ENCODE assay signal across 1 cellular context in the genomic region with DNA sequence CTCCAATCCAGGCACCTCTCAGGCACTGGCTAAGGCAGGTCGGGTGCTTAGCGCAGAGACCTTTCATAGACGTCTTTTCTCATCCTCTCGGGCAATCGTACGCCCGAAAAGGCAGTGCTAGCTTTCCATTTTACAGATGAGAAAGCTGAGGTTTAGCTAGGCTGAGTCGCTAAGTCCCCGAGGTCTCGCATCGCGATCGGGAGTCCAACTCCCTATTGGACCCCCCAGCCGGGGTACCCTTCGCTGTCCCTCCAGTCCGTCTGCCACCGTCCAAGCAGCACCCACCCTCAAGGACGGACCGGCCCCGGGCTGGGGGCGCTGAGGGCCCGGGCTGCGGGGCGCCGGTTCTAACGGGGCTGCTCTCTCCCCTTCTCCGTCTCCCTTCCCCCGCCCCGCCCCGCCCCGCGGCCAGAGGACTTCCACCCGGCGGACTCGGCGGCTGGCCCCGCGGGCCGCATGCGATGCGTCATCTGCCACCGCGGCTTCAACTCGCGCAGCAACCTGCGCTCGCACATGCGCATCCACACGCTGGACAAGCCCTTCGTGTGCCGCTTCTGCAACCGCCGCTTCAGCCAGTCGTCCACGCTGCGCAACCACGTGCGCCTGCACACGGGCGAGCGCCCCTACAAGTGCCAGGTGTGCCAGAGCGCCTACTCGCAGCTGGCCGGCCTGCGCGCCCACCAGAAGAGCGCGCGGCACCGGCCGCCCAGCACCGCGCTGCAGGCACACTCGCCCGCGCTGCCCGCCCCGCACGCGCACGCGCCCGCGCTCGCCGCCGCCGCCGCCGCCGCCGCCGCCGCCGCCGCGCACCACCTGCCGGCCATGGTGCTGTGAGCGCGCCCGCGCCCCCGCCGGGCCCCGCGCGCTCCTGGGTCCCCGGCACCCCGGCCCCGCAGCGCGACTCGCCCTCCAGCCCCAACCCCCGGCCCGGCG.
TF ChIP-seq lines count a peak whose summit lies in the region.

No MANE protein-coding gene starts in this region.

TF ChIP-seq in HepG2, 621 proteins besides CTCF, POLR2A, EP300 and RAD21 (continued from another document and continues in another):
- TF ChIP-seq, protein P1, sequence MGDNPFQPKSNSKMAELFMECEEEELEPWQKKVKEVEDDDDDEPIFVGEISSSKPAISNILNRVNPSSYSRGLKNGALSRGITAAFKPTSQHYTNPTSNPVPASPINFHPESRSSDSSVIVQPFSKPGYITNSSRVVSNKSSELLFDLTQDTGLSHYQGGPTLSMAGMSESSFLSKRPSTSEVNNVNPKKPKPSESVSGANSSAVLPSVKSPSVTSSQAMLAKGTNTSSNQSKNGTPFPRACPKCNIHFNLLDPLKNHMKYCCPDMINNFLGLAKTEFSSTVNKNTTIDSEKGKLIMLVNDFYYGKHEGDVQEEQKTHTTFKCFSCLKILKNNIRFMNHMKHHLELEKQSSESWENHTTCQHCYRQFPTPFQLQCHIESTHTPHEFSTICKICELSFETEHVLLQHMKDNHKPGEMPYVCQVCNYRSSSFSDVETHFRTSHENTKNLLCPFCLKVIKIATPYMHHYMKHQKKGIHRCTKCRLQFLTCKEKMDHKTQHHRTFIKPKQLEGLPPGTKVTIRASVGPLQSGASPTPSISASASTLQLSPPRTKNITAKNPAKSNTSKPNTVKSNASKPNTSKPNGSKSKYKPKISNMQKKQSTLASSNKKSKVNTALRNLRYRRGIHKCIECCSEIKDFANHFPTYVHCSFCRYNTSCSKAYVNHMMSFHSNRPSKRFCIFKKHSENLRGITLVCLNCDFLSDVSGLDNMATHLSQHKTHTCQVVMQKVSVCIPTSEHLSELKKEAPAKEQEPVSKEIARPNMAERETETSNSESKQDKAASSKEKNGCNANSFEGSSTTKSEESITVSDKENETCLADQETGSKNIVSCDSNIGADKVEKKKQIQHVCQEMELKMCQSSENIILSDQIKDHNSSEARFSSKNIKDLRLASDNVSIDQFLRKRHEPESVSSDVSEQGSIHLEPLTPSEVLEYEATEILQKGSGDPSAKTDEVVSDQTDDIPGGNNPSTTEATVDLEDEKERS (CRISPR knock-in tag; IDR thresholded peaks at IDR 0.05), result 0 out of 2 replicates have a peak, but pooled peaks have one; percentile 34
- TF ChIP-seq ZNF512B (CRISPR knock-in tag; IDR thresholded peaks at IDR 0.05; ENCODE audit: borderline replicate concordance) (no peak), MYC (CRISPR knock-in tag; IDR thresholded peaks at IDR 0.05; ENCODE audit: borderline replicate concordance) (peak; percentile 94), ARNT2 (CRISPR knock-in tag; IDR thresholded peaks at IDR 0.05; ENCODE audit: low read depth) (peak; percentile 66; the same call in 1 of the 2 replicates), SP4 (CRISPR knock-in tag; IDR thresholded peaks at IDR 0.05) (no peak), GLI4 (CRISPR knock-in tag; IDR thresholded peaks at IDR 0.05; ENCODE audit: borderline replicate concordance) (no peak), NFYC (CRISPR knock-in tag; IDR thresholded peaks at IDR 0.05) (no peak), REXO4 (CRISPR knock-in tag; IDR thresholded peaks at IDR 0.05; ENCODE audit: borderline replicate concordance) (no peak), CBX1 (IDR thresholded peaks at IDR 0.05; ENCODE audit: low read depth) (no peak), HCFC1 (IDR thresholded peaks at IDR 0.05; ENCODE audit: low read depth, low read length) (no peak), ZNF331 (CRISPR knock-in tag; IDR thresholded peaks at IDR 0.05) (peak; percentile 77), ZNF549 (CRISPR knock-in tag; IDR thresholded peaks at IDR 0.05) (no peak), CENPX (CRISPR knock-in tag; IDR thresholded peaks at IDR 0.05) (no peak), ATF7 (IDR thresholded peaks at IDR 0.05) (no peak), ATF7 (CRISPR knock-in tag; IDR thresholded peaks at IDR 0.05) (no peak), HNRNPLL (IDR thresholded peaks at IDR 0.05; ENCODE audit: low read depth, low read length, poor library complexity, severe bottlenecking) (peak; percentile 71), SMYD3 (CRISPR knock-in tag; IDR thresholded peaks at IDR 0.05) (peak; percentile 43; the same call in 1 of the 2 replicates), ZNF747 (CRISPR knock-in tag; IDR thresholded peaks at IDR 0.05; ENCODE audit: borderline replicate concordance) (peak; percentile 75; the same call in 1 of the 2 replicates), ZNF101 (CRISPR knock-in tag; IDR thresholded peaks at IDR 0.05; ENCODE audit: borderline replicate concordance, low read depth) (0 out of 2 replicates have a peak, but pooled peaks have one; percentile 46), NR2C2 (CRISPR knock-in tag; IDR thresholded peaks at IDR 0.05; ENCODE audit: borderline replicate concordance) (no peak; the same call in 1 of the 2 replicates), SAP130 (CRISPR knock-in tag; IDR thresholded peaks at IDR 0.05; ENCODE audit: low read depth) (peak; percentile 56; the same call in 1 of the 2 replicates), ZNF10 (CRISPR knock-in tag; IDR thresholded peaks at IDR 0.05; ENCODE audit: borderline replicate concordance, low read depth) (no peak), ZNF251 (CRISPR knock-in tag; IDR thresholded peaks at IDR 0.05) (no peak), ZNF17 (CRISPR knock-in tag; IDR thresholded peaks at IDR 0.05) (no peak), SATB2 (CRISPR knock-in tag; IDR thresholded peaks at IDR 0.05) (peak; percentile 85; the same call in 1 of the 2 replicates), E2F1 (CRISPR knock-in tag; IDR thresholded peaks at IDR 0.05) (no peak; the same call in 1 of the 2 replicates), NCOR1 (IDR thresholded peaks at IDR 0.05; ENCODE audit: borderline replicate concordance, low read length) (no peak), ELF3 (CRISPR knock-in tag; IDR thresholded peaks at IDR 0.05) (no peak), ESRRA (CRISPR knock-in tag; IDR thresholded peaks at IDR 0.05; ENCODE audit: low read depth) (0 out of 2 replicates have a peak, but pooled peaks have one; percentile 29), ZNF180 (CRISPR knock-in tag; IDR thresholded peaks at IDR 0.05; ENCODE audit: borderline replicate concordance, low read depth) (no peak; the same call in 1 of the 2 replicates), PHF21A (CRISPR knock-in tag; IDR thresholded peaks at IDR 0.05) (no peak), ZNF382 (CRISPR knock-in tag; IDR thresholded peaks at IDR 0.05; ENCODE audit: borderline replicate concordance) (no peak), PCBP2 (optimal IDR thresholded peaks at IDR 0.05; ENCODE audit: low read depth, low read length, poor library complexity, severe bottlenecking) (no peak), ZKSCAN1 (IDR thresholded peaks at IDR 0.05; ENCODE audit: low read length) (no peak), ZNF800 (CRISPR knock-in tag; IDR thresholded peaks at IDR 0.05) (peak; percentile 98), MTF2 (CRISPR knock-in tag; IDR thresholded peaks at IDR 0.05; ENCODE audit: borderline replicate concordance) (peak; percentile 85; the same call in 1 of the 2 replicates), BCL3 (CRISPR knock-in tag; IDR thresholded peaks at IDR 0.05) (peak; percentile 62; the same call in 1 of the 2 replicates), ZNF20 (CRISPR knock-in tag; IDR thresholded peaks at IDR 0.05) (no peak), KLF9 (CRISPR knock-in tag; IDR thresholded peaks at IDR 0.05; ENCODE audit: low read depth) (no peak), ZNF564 (CRISPR knock-in tag; IDR thresholded peaks at IDR 0.05) (peak; percentile 71; the same call in 1 of the 2 replicates), PRMT3 (CRISPR knock-in tag; IDR thresholded peaks at IDR 0.05; ENCODE audit: borderline replicate concordance, low read depth) (0 out of 2 replicates have a peak, but pooled peaks have one; percentile 27), ZNF615 (CRISPR knock-in tag; IDR thresholded peaks at IDR 0.05; ENCODE audit: borderline replicate concordance) (no peak), ZMAT3 (CRISPR knock-in tag; conservative IDR thresholded peaks at IDR 0.05) (peak; percentile 64; the same call in 1 of the 2 replicates), MIER2 (CRISPR knock-in tag; IDR thresholded peaks at IDR 0.05) (no peak)
- TF ChIP-seq, protein P2, sequence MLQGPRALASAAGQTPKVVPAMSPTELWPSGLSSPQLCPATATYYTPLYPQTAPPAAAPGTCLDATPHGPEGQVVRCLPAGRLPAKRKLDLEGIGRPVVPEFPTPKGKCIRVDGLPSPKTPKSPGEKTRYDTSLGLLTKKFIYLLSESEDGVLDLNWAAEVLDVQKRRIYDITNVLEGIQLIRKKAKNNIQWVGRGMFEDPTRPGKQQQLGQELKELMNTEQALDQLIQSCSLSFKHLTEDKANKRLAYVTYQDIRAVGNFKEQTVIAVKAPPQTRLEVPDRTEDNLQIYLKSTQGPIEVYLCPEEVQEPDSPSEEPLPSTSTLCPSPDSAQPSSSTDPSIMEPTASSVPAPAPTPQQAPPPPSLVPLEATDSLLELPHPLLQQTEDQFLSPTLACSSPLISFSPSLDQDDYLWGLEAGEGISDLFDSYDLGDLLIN (CRISPR knock-in tag; IDR thresholded peaks at IDR 0.05; ENCODE audit: borderline replicate concordance), result peak; percentile 57; the same call in 1 of the 2 replicates
- TF ChIP-seq, protein P3, sequence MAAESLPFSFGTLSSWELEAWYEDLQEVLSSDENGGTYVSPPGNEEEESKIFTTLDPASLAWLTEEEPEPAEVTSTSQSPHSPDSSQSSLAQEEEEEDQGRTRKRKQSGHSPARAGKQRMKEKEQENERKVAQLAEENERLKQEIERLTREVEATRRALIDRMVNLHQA (CRISPR knock-in tag; IDR thresholded peaks at IDR 0.05), result no peak
- TF ChIP-seq, protein P4, sequence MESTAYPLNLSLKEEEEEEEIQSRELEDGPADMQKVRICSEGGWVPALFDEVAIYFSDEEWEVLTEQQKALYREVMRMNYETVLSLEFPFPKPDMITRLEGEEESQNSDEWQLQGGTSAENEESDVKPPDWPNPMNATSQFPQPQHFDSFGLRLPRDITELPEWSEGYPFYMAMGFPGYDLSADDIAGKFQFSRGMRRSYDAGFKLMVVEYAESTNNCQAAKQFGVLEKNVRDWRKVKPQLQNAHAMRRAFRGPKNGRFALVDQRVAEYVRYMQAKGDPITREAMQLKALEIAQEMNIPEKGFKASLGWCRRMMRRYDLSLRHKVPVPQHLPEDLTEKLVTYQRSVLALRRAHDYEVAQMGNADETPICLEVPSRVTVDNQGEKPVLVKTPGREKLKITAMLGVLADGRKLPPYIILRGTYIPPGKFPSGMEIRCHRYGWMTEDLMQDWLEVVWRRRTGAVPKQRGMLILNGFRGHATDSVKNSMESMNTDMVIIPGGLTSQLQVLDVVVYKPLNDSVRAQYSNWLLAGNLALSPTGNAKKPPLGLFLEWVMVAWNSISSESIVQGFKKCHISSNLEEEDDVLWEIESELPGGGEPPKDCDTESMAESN (CRISPR knock-in tag; conservative IDR thresholded peaks at IDR 0.05), result peak; percentile 82
- TF ChIP-seq, protein P5, sequence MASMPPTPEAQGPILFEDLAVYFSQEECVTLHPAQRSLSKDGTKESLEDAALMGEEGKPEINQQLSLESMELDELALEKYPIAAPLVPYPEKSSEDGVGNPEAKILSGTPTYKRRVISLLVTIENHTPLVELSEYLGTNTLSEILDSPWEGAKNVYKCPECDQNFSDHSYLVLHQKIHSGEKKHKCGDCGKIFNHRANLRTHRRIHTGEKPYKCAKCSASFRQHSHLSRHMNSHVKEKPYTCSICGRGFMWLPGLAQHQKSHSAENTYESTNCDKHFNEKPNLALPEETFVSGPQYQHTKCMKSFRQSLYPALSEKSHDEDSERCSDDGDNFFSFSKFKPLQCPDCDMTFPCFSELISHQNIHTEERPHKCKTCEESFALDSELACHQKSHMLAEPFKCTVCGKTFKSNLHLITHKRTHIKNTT (CRISPR knock-in tag; IDR thresholded peaks at IDR 0.05), result no peak
